35 cellular contexts compared by ENCODE assay signal in the genomic region with DNA sequence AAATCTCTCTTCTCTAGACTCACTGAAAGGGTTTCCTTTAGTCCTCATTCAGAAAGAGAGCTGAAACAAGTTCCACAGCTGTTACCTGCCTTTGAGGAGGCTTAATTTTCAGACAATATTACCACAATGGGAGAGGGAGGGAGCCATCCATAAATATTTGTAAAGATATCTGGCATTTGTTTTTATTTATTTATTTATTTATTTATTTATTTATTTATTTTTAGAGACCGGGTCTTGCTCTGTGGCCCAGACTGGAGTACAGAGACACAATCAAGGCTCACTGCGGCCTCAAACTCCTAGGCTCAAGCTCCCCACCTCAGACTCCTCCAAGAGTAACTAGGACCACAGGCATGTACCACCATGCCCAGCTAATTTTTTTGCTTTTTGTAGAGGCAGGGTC.
"Had no signal": no experiment of that assay in that cellular context is flagged by ENCODE, and none has a peak within 500 bp of the region (broad histone marks: within the 10 kb centered on the region; RNA-seq: fewer than 3 reads in every experiment).

No MANE protein-coding gene starts in this region.

- H3K9me3 ChIP-seq: MG63 had no signal

- H3K4me3 ChIP-seq: MG63 had no signal

- DNase-seq: Karpas-422, Kasumi-1, MG63, MM.1S, MV-4-11, NCI-H1048, NCI-H1092, NCI-H1092 treated with DMSO at 0.1 percent for 48 hours, NCI-H1105, NCI-H1105 treated with DMSO at 0.1 percent for 48 hours, NCI-H1417, NCI-H1417 treated with DMSO at 0.1 percent for 48 hours, NCI-H1436, NCI-H1436 treated with DMSO at 0.1 percent for 48 hours, NCI-H146, NCI-H1694, NCI-H1694 treated with DMSO at 0.1 percent for 48 hours, NCI-H187, NCI-H187 treated with DMSO at 0.1 percent for 48 hours, NCI-H1930, NCI-H2029, NCI-H2029 treated with DMSO at 0.1 percent for 48 hours, NCI-H2081, NCI-H2081 treated with DMSO at 0.1 percent for 48 hours, NCI-H2107, NCI-H2171, NCI-H2171 treated with DMSO at 0.1 percent for 48 hours, NCI-H226, NCI-H345, NCI-H446, NCI-H446 treated with DMSO at 0.1 percent for 48 hours, NCI-H510A, NCI-H510A treated with DMSO at 0.1 percent for 48 hours, NCI-H524, NCI-H524 treated with DMSO at 0.1 percent for 48 hours had no signal

- H3K36me3 ChIP-seq: MG63 had no signal
